Comparison of ENCODE assay signal across 15 cellular contexts in genomic region chr1:160460214-160460642, GRCh38. TPM values are rescaled to one million over a fixed set of nuclear protein-coding genes. Genes with fewer than 3 reads are reported as not detected.
DNase-seq lines count a peak whose midpoint lies in the region; ATAC-seq and FAIRE-seq lines count a peak whose summit lies in the region.
"Had no signal": no experiment of that assay in that cellular context is flagged by ENCODE, and none has a peak within 500 bp of the region (broad histone marks: within the 10 kb centered on the region; RNA-seq: fewer than 3 reads in every experiment).

No MANE protein-coding gene starts in this region.

- no peaks in the 10 kb centered on the region for H3K27me3 Mint-ChIP-seq in activated naive CD8-positive, alpha-beta T cell treated with anti-CD3 and anti-CD28 coated beads for 36 hours
- no peaks in the 10 kb centered on the region for H3K27me3 Mint-ChIP-seq in stimulated activated naive CD8-positive, alpha-beta T cell treated with anti-CD3 and anti-CD28 coated beads, Interleukin-15, amount 100 ng/mL, for 72 hours

- H3K27ac Mint-ChIP-seq in activated naive CD8-positive, alpha-beta T cell treated with anti-CD3 and anti-CD28 coated beads for 36 hours: peak overlapping the region; percentile 99
- peak overlapping the region; percentile 94 to 98 for H3K27ac Mint-ChIP-seq in stimulated activated naive CD8-positive, alpha-beta T cell treated with anti-CD3 and anti-CD28 coated beads, Interleukin-15, amount 100 ng/mL, for 72 hours

- peak; percentile 53 for ATAC-seq in stimulated activated naive CD8-positive, alpha-beta T cell treated with anti-CD3 and anti-CD28 coated beads, Interleukin-15, amount 100 ng/mL, for 72 hours
- ATAC-seq in HG02885 (IDR thresholded peaks at IDR 0.05; ENCODE audit: poor library complexity, unreplicated experiment): no peak

- peak; percentile 21 for DNase-seq in stimulated activated CD4-positive, alpha-beta T cell treated with anti-CD3 and anti-CD28 coated beads, Interleukin-1b, Interleukin-23, amount 100 ng/mL, for 48 hours
- no peak for DNase-seq in stimulated activated CD4-positive, alpha-beta T cell treated with anti-CD3 and anti-CD28 coated beads, Interleukin-2, amount 100 ng/mL, for 48 hours
- peak; percentile 22 for DNase-seq in activated naive CD8-positive, alpha-beta T cell treated with anti-CD3 and anti-CD28 coated beads for 36 hours
- DNase-seq in stimulated activated naive CD8-positive, alpha-beta T cell treated with anti-CD3 and anti-CD28 coated beads, Interleukin-15, amount 100 ng/mL, for 72 hours: no peak
- DNase-seq in OCI-M2 (lab: John Stamatoyannopoulos, UW; ENCODE audit: unreplicated experiment) (no peak), frontal cortex (ENCODE audit: low spot score in 2 of 2) (no peak)
- DNase-seq: EL, glutamatergic neuron, IMR-90, left ventricle myocardium inferior, NCI-H1930, SW 1271 had no signal

- peaks cover 81% of the 10 kb centered on the region for H3K4me1 Mint-ChIP-seq in activated naive CD8-positive, alpha-beta T cell treated with anti-CD3 and anti-CD28 coated beads for 36 hours
- peaks cover 96% of the 10 kb centered on the region for H3K4me1 Mint-ChIP-seq in stimulated activated naive CD8-positive, alpha-beta T cell treated with anti-CD3 and anti-CD28 coated beads, Interleukin-15, amount 100 ng/mL, for 72 hours

- no peaks in the 10 kb centered on the region for H3K36me3 ChIP-seq in KOPT-K1 (ENCODE audit: insufficient read depth, low read length)
- H3K36me3 ChIP-seq: left ventricle myocardium inferior had no signal

- peak overlapping the region; percentile 22 for H3K27ac ChIP-seq in KOPT-K1 (ENCODE audit: low read depth, low read length, poor library complexity, severe bottlenecking)
- H3K27ac ChIP-seq: left ventricle myocardium inferior had no signal

- peaks cover 20% of the 10 kb centered on the region for H3K36me3 Mint-ChIP-seq in activated naive CD8-positive, alpha-beta T cell treated with anti-CD3 and anti-CD28 coated beads for 36 hours

- FAIRE-seq in frontal cortex (lab: Jason Lieb, UNC): no peak

- peak overlapping the region; percentile 77 for H3K4me3 Mint-ChIP-seq in activated naive CD8-positive, alpha-beta T cell treated with anti-CD3 and anti-CD28 coated beads for 36 hours
- H3K4me3 Mint-ChIP-seq in stimulated activated naive CD8-positive, alpha-beta T cell treated with anti-CD3 and anti-CD28 coated beads, Interleukin-15, amount 100 ng/mL, for 72 hours: peak overlapping the region; percentile 78 to 81

- no peaks in the 10 kb centered on the region for H3K9me3 ChIP-seq in KOPT-K1 (ENCODE audit: insufficient read depth, low read length, poor library complexity, severe bottlenecking)
- H3K9me3 ChIP-seq: left ventricle myocardium inferior had no signal

- peaks cover 6% of the 10 kb centered on the region for H3K9me3 Mint-ChIP-seq in activated naive CD8-positive, alpha-beta T cell treated with anti-CD3 and anti-CD28 coated beads for 36 hours
- no peaks in the 10 kb centered on the region for H3K9me3 Mint-ChIP-seq in stimulated activated naive CD8-positive, alpha-beta T cell treated with anti-CD3 and anti-CD28 coated beads, Interleukin-15, amount 100 ng/mL, for 72 hours

RNA-seq across cellular contexts. Expression of gene VANGL2, which starts 59.9 kb away (rescaled TPM):
- under 1 TPM; 0.24 to 0.31 TPM for total RNA-seq in activated naive CD8-positive, alpha-beta T cell treated with anti-CD3 and anti-CD28 coated beads for 36 hours
- 11.0 TPM for total RNA-seq in frontal cortex
- total RNA-seq: osteoblast had no signal

Comparison
In these comparisons a context has a peak if more than half of its experiments do, and no peak if none do; other contexts are left out.
1. DNase-seq: peak in stimulated activated CD4-positive, alpha-beta T cell treated with anti-CD3 and anti-CD28 coated beads, Interleukin-1b, Interleukin-23, amount 100 ng/mL, for 48 hours (single experiment) and activated naive CD8-positive, alpha-beta T cell treated with anti-CD3 and anti-CD28 coated beads for 36 hours (single experiment); none in stimulated activated CD4-positive, alpha-beta T cell treated with anti-CD3 and anti-CD28 coated beads, Interleukin-2, amount 100 ng/mL, for 48 hours (0 of 2), stimulated activated naive CD8-positive, alpha-beta T cell treated with anti-CD3 and anti-CD28 coated beads, Interleukin-15, amount 100 ng/mL, for 72 hours (0 of 2), OCI-M2 (single experiment) and frontal cortex (0 of 2).